In the genomic region with DNA sequence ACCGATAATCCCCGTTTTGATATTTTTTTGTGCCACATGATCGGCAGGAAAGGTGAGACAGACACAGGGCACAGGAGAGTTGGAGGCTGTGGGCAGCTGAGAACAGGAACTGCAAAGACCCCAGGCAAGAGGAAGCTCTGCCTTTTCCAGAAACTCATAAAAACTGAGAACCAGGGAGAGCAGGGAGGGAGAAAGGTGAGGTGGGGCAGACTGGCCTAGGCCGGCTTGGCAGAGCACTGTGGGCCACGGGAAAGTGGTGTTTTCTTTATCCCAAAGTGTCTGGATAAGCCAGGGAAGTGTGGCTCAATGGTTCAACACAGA, we compare ENCODE assay signal across 1 cellular context.
A peak's percentile ranks its signal among the peaks of the same experiment; 100 is the strongest.
TF ChIP-seq lines count a peak whose summit lies in the region.

No MANE protein-coding gene starts in this region.

TF ChIP-seq in HepG2, 621 proteins besides CTCF, POLR2A, EP300 and RAD21 (continues in another document):
- TF ChIP-seq, protein P1, sequence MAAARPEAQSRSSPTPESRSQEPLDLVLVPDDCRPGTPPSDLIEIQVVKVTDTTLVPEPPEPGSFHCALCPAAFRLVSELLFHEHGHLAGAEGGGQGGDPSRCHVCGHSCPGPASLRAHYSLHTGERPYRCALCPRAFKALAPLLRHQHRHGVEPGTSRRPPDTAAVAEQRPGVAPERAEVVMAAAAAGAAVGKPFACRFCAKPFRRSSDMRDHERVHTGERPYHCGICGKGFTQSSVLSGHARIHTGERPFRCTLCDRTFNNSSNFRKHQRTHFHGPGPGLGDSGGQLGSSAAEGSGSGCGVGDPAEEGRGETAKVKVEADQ (CRISPR knock-in tag; IDR thresholded peaks at IDR 0.05; ENCODE audit: borderline replicate concordance): no peak
- TF ChIP-seq, protein P2, sequence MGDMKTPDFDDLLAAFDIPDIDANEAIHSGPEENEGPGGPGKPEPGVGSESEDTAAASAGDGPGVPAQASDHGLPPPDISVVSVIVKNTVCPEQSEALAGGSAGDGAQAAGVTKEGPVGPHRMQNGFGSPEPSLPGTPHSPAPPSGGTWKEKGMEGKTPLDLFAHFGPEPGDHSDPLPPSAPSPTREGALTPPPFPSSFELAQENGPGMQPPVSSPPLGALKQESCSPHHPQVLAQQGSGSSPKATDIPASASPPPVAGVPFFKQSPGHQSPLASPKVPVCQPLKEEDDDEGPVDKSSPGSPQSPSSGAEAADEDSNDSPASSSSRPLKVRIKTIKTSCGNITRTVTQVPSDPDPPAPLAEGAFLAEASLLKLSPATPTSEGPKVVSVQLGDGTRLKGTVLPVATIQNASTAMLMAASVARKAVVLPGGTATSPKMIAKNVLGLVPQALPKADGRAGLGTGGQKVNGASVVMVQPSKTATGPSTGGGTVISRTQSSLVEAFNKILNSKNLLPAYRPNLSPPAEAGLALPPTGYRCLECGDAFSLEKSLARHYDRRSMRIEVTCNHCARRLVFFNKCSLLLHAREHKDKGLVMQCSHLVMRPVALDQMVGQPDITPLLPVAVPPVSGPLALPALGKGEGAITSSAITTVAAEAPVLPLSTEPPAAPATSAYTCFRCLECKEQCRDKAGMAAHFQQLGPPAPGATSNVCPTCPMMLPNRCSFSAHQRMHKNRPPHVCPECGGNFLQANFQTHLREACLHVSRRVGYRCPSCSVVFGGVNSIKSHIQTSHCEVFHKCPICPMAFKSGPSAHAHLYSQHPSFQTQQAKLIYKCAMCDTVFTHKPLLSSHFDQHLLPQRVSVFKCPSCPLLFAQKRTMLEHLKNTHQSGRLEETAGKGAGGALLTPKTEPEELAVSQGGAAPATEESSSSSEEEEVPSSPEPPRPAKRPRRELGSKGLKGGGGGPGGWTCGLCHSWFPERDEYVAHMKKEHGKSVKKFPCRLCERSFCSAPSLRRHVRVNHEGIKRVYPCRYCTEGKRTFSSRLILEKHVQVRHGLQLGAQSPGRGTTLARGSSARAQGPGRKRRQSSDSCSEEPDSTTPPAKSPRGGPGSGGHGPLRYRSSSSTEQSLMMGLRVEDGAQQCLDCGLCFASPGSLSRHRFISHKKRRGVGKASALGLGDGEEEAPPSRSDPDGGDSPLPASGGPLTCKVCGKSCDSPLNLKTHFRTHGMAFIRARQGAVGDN (CRISPR knock-in tag; IDR thresholded peaks at IDR 0.05): no peak; the same call in 1 of the 2 replicates
- 0 out of 2 replicates have a peak, but pooled peaks have one; percentile 10 for TF ChIP-seq ZBTB7B (CRISPR knock-in tag; IDR thresholded peaks at IDR 0.05)
- TF ChIP-seq ZFP41 (CRISPR knock-in tag; IDR thresholded peaks at IDR 0.05; ENCODE audit: borderline replicate concordance): no peak
- no peak for TF ChIP-seq PRPF4 (IDR thresholded peaks at IDR 0.05; ENCODE audit: low read depth, low read length, poor library complexity, severe bottlenecking)
- TF ChIP-seq RARG (CRISPR knock-in tag; IDR thresholded peaks at IDR 0.05; ENCODE audit: low read depth): no peak
- no peak for TF ChIP-seq TAF15 (IDR thresholded peaks at IDR 0.05; ENCODE audit: low read depth, low read length, poor library complexity, severe bottlenecking)
- TF ChIP-seq ZNF260 (CRISPR knock-in tag; IDR thresholded peaks at IDR 0.05; ENCODE audit: borderline replicate concordance, low read depth): no peak
- no peak for TF ChIP-seq KDM4B (CRISPR knock-in tag; IDR thresholded peaks at IDR 0.05)
- no peak for TF ChIP-seq FOXK2 (IDR thresholded peaks at IDR 0.05)
- no peak for TF ChIP-seq WIZ (CRISPR knock-in tag; IDR thresholded peaks at IDR 0.05)
- 0 out of 2 replicates have a peak, but pooled peaks have one; percentile 9 for TF ChIP-seq TAF1 (CRISPR knock-in tag; IDR thresholded peaks at IDR 0.05)
- TF ChIP-seq NONO (IDR thresholded peaks at IDR 0.05): no peak
- no peak for TF ChIP-seq NONO (CRISPR knock-in tag; conservative IDR thresholded peaks at IDR 0.05)
- TF ChIP-seq NFRKB (IDR thresholded peaks at IDR 0.05): no peak
- TF ChIP-seq FOXO1 (CRISPR knock-in tag; IDR thresholded peaks at IDR 0.05): no peak
- TF ChIP-seq RFX1 (IDR thresholded peaks at IDR 0.05): no peak
- no peak for TF ChIP-seq CAMTA2 (CRISPR knock-in tag; IDR thresholded peaks at IDR 0.05; ENCODE audit: borderline replicate concordance)
- 0 out of 2 replicates have a peak, but pooled peaks have one; percentile 14 for TF ChIP-seq PRDM10 (CRISPR knock-in tag; IDR thresholded peaks at IDR 0.05; ENCODE audit: low read depth)
- no peak for TF ChIP-seq ZNF510 (CRISPR knock-in tag; IDR thresholded peaks at IDR 0.05; ENCODE audit: low read depth)
- no peak for TF ChIP-seq ISX (CRISPR knock-in tag; conservative IDR thresholded peaks at IDR 0.05)
- no peak for TF ChIP-seq GZF1 (CRISPR knock-in tag; IDR thresholded peaks at IDR 0.05)
- TF ChIP-seq ZSCAN25 (CRISPR knock-in tag; IDR thresholded peaks at IDR 0.05): no peak
- TF ChIP-seq ZFX (CRISPR knock-in tag; IDR thresholded peaks at IDR 0.05; ENCODE audit: low read depth): peak; percentile 6; the same call in 1 of the 2 replicates
- TF ChIP-seq, protein P3, sequence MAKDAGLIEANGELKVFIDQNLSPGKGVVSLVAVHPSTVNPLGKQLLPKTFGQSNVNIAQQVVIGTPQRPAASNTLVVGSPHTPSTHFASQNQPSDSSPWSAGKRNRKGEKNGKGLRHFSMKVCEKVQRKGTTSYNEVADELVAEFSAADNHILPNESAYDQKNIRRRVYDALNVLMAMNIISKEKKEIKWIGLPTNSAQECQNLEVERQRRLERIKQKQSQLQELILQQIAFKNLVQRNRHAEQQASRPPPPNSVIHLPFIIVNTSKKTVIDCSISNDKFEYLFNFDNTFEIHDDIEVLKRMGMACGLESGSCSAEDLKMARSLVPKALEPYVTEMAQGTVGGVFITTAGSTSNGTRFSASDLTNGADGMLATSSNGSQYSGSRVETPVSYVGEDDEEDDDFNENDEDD (CRISPR knock-in tag; IDR thresholded peaks at IDR 0.05; ENCODE audit: borderline replicate concordance): no peak
- no peak for TF ChIP-seq ZNF335 (CRISPR knock-in tag; IDR thresholded peaks at IDR 0.05)
- TF ChIP-seq TRIM24 (CRISPR knock-in tag; IDR thresholded peaks at IDR 0.05): no peak
- no peak for TF ChIP-seq MIER2 (CRISPR knock-in tag; IDR thresholded peaks at IDR 0.05)
- TF ChIP-seq, protein P4, sequence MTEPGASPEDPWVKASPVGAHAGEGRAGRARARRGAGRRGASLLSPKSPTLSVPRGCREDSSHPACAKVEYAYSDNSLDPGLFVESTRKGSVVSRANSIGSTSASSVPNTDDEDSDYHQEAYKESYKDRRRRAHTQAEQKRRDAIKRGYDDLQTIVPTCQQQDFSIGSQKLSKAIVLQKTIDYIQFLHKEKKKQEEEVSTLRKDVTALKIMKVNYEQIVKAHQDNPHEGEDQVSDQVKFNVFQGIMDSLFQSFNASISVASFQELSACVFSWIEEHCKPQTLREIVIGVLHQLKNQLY (CRISPR knock-in tag; IDR thresholded peaks at IDR 0.05): 0 out of 2 replicates have a peak, but pooled peaks have one; percentile 5
- TF ChIP-seq FOSL1 (CRISPR knock-in tag; IDR thresholded peaks at IDR 0.05; ENCODE audit: borderline replicate concordance): no peak
- no peak for TF ChIP-seq NR2F6 (IDR thresholded peaks at IDR 0.05)
- no peak for TF ChIP-seq NR2F6 (CRISPR knock-in tag; IDR thresholded peaks at IDR 0.05)
- no peak for TF ChIP-seq SYNCRIP (IDR thresholded peaks at IDR 0.05; ENCODE audit: insufficient read depth, low read depth, low read length)
- TF ChIP-seq DNMT1 (CRISPR knock-in tag; IDR thresholded peaks at IDR 0.05): no peak
- TF ChIP-seq, protein P5, sequence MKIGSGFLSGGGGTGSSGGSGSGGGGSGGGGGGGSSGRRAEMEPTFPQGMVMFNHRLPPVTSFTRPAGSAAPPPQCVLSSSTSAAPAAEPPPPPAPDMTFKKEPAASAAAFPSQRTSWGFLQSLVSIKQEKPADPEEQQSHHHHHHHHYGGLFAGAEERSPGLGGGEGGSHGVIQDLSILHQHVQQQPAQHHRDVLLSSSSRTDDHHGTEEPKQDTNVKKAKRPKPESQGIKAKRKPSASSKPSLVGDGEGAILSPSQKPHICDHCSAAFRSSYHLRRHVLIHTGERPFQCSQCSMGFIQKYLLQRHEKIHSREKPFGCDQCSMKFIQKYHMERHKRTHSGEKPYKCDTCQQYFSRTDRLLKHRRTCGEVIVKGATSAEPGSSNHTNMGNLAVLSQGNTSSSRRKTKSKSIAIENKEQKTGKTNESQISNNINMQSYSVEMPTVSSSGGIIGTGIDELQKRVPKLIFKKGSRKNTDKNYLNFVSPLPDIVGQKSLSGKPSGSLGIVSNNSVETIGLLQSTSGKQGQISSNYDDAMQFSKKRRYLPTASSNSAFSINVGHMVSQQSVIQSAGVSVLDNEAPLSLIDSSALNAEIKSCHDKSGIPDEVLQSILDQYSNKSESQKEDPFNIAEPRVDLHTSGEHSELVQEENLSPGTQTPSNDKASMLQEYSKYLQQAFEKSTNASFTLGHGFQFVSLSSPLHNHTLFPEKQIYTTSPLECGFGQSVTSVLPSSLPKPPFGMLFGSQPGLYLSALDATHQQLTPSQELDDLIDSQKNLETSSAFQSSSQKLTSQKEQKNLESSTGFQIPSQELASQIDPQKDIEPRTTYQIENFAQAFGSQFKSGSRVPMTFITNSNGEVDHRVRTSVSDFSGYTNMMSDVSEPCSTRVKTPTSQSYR (CRISPR knock-in tag; IDR thresholded peaks at IDR 0.05; ENCODE audit: borderline replicate concordance): no peak
- TF ChIP-seq, protein P6, sequence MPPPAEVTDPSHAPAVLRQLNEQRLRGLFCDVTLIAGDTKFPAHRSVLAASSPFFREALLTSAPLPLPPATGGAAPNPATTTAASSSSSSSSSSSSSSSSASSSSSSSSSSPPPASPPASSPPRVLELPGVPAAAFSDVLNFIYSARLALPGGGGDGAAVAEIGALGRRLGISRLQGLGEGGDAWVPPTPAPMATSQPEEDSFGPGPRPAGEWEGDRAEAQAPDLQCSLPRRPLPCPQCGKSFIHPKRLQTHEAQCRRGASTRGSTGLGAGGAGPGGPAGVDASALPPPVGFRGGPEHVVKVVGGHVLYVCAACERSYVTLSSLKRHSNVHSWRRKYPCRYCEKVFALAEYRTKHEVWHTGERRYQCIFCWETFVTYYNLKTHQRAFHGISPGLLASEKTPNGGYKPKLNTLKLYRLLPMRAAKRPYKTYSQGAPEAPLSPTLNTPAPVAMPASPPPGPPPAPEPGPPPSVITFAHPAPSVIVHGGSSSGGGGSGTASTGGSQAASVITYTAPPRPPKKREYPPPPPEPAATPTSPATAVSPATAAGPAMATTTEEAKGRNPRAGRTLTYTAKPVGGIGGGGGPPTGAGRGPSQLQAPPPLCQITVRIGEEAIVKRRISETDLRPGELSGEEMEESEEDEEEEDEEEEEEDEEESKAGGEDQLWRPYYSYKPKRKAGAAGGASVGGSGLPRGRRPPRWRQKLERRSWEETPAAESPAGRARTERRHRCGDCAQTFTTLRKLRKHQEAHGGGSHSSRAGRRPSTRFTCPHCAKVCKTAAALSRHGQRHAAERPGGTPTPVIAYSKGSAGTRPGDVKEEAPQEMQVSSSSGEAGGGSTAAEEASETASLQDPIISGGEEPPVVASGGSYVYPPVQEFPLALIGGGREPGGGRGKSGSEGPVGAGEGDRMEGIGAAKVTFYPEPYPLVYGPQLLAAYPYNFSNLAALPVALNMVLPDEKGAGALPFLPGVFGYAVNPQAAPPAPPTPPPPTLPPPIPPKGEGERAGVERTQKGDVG (CRISPR knock-in tag; IDR thresholded peaks at IDR 0.05; ENCODE audit: borderline replicate concordance): no peak
- TF ChIP-seq ARID4A (CRISPR knock-in tag; IDR thresholded peaks at IDR 0.05; ENCODE audit: borderline replicate concordance): no peak
- no peak for TF ChIP-seq ZNF292 (CRISPR knock-in tag; IDR thresholded peaks at IDR 0.05; ENCODE audit: borderline replicate concordance, low read depth)
